8 cellular contexts compared by ENCODE assay signal in genomic region chr4:110824344-110824743, GRCh38.
"Had no signal": no experiment of that assay in that cellular context is flagged by ENCODE, and none has a peak within 500 bp of the region (broad histone marks: within the 10 kb centered on the region; RNA-seq: fewer than 3 reads in every experiment).

No MANE protein-coding gene starts in this region.

- H2AFZ ChIP-seq: GM23248, GM23338 had no signal

- H3K27ac Mint-ChIP-seq: GM23338, HFFc6 had no signal

- H3K9ac ChIP-seq: GM23248 had no signal

- H3K4me1 Mint-ChIP-seq: GM23338, H9 had no signal

- H3K4me2 ChIP-seq: GM23338 had no signal

- H3K4me3 Mint-ChIP-seq: GM23338, H9, HFFc6 had no signal

- H3K27ac ChIP-seq: GM23248 had no signal

- H3K4me3 ChIP-seq: GM23248, GM23338, HAP-1 had no signal

- H3K36me3 ChIP-seq: HAP-1 had no signal

- H3K4me1 ChIP-seq: HAP-1 had no signal

- H3K9me3 Mint-ChIP-seq: HFFc6 had no signal

- DNase-seq: GM23248, GOT3, H7, H9, HCEC 1CT, HFFc6 had no signal
